Comparison of ENCODE assay signal across 29 cellular contexts in genomic region chr3:184949570-184949969, GRCh38.
"Had no signal": no experiment of that assay in that cellular context is flagged by ENCODE, and none has a peak within 500 bp of the region (broad histone marks: within the 10 kb centered on the region; RNA-seq: fewer than 3 reads in every experiment).

No MANE protein-coding gene starts in this region.

- H3K4me3 ChIP-seq: ascending aorta, breast epithelium, cardiac muscle cell, colonic mucosa, esophagus muscularis mucosa, gastrocnemius medialis, heart left ventricle had no signal

- H3K27me3 ChIP-seq: ascending aorta, breast epithelium, cardiac muscle cell, colonic mucosa, esophagus muscularis mucosa, foreskin keratinocyte, gastrocnemius medialis, heart left ventricle had no signal

- H3K27ac Mint-ChIP-seq: activated CD4-positive, alpha-beta memory T cell treated with anti-CD3 and anti-CD28 coated beads, Interleukin-2, amount 10 ng/mL, durations not matched to agents 7 days and 5 days; activated CD4-positive, alpha-beta T cell treated with anti-CD3 and anti-CD28 coated beads, Interleukin-2, amount 10 ng/mL, durations not matched to agents 7 days and 5 days; activated naive CD4-positive, alpha-beta T cell treated with anti-CD3 and anti-CD28 coated beads, Interleukin-2, amount 10 ng/mL, durations not matched to agents 7 days and 5 days; activated naive CD4-positive, alpha-beta T cell treated with anti-CD3 and anti-CD28 coated beads, Interleukin-2, amount 50 U/mL, for 72 hours; activated naive CD8-positive, alpha-beta T cell treated with anti-CD3 and anti-CD28 coated beads, Interleukin-2, amount 10 ng/mL, durations not matched to agents 7 days and 5 days; activated T-cell treated with anti-CD3 and anti-CD28 coated beads, Interleukin-2, amount 50 U/mL, for 24 hours; activated T-cell treated with anti-CD3 and anti-CD28 coated beads, Interleukin-2, amount 50 U/mL, for 72 hours had no signal

- ATAC-seq: activated naive CD4-positive, alpha-beta T cell treated with anti-CD3 and anti-CD28 coated beads, Interleukin-2, amount 50 U/mL, for 72 hours; activated T-cell treated with anti-CD3 and anti-CD28 coated beads, Interleukin-2, amount 50 U/mL, for 72 hours; foreskin keratinocyte; gastrocnemius medialis; heart left ventricle had no signal

- H3K27me3 Mint-ChIP-seq: activated CD4-positive, alpha-beta memory T cell treated with anti-CD3 and anti-CD28 coated beads, Interleukin-2, amount 10 ng/mL, durations not matched to agents 7 days and 5 days; activated CD4-positive, alpha-beta T cell treated with anti-CD3 and anti-CD28 coated beads, Interleukin-2, amount 10 ng/mL, durations not matched to agents 7 days and 5 days; activated naive CD4-positive, alpha-beta T cell treated with anti-CD3 and anti-CD28 coated beads, Interleukin-2, amount 10 ng/mL, durations not matched to agents 7 days and 5 days; activated naive CD8-positive, alpha-beta T cell treated with anti-CD3 and anti-CD28 coated beads, Interleukin-2, amount 10 ng/mL, durations not matched to agents 7 days and 5 days; activated T-cell treated with anti-CD3 and anti-CD28 coated beads, Interleukin-2, amount 50 U/mL, for 24 hours; brain had no signal

- H3K4me1 Mint-ChIP-seq: activated naive CD4-positive, alpha-beta T cell treated with anti-CD3 and anti-CD28 coated beads, Interleukin-2, amount 10 ng/mL, durations not matched to agents 7 days and 5 days; brain had no signal

- H3K27ac ChIP-seq: ascending aorta, breast epithelium, cardiac muscle cell, colonic mucosa, esophagus muscularis mucosa, foreskin keratinocyte, gastrocnemius medialis, heart left ventricle had no signal

- H3K36me3 ChIP-seq: breast epithelium, cardiac muscle cell, colonic mucosa had no signal

- H3K9me3 ChIP-seq: ascending aorta, breast epithelium, colonic mucosa, esophagus muscularis mucosa, gastrocnemius medialis, heart left ventricle had no signal

- H3K4me3 Mint-ChIP-seq: activated CD4-positive, alpha-beta memory T cell treated with anti-CD3 and anti-CD28 coated beads, Interleukin-2, amount 10 ng/mL, durations not matched to agents 7 days and 5 days; activated CD4-positive, alpha-beta T cell treated with anti-CD3 and anti-CD28 coated beads, Interleukin-2, amount 10 ng/mL, durations not matched to agents 7 days and 5 days; activated naive CD4-positive, alpha-beta T cell treated with anti-CD3 and anti-CD28 coated beads, Interleukin-2, amount 10 ng/mL, durations not matched to agents 7 days and 5 days; activated naive CD8-positive, alpha-beta T cell treated with anti-CD3 and anti-CD28 coated beads, Interleukin-2, amount 10 ng/mL, durations not matched to agents 7 days and 5 days; activated T-cell treated with anti-CD3 and anti-CD28 coated beads, Interleukin-2, amount 50 U/mL, for 24 hours; activated T-cell treated with anti-CD3 and anti-CD28 coated beads, Interleukin-2, amount 50 U/mL, for 72 hours; brain had no signal

- H3K9me3 Mint-ChIP-seq: activated CD4-positive, alpha-beta memory T cell treated with anti-CD3 and anti-CD28 coated beads, Interleukin-2, amount 10 ng/mL, durations not matched to agents 7 days and 5 days; activated CD4-positive, alpha-beta T cell treated with anti-CD3 and anti-CD28 coated beads, Interleukin-2, amount 10 ng/mL, durations not matched to agents 7 days and 5 days; activated naive CD4-positive, alpha-beta T cell treated with anti-CD3 and anti-CD28 coated beads, Interleukin-2, amount 10 ng/mL, durations not matched to agents 7 days and 5 days; activated naive CD4-positive, alpha-beta T cell treated with anti-CD3 and anti-CD28 coated beads, Interleukin-2, amount 50 U/mL, for 72 hours; activated naive CD8-positive, alpha-beta T cell treated with anti-CD3 and anti-CD28 coated beads, Interleukin-2, amount 10 ng/mL, durations not matched to agents 7 days and 5 days; activated T-cell treated with anti-CD3 and anti-CD28 coated beads, Interleukin-2, amount 50 U/mL, for 24 hours; activated T-cell treated with anti-CD3 and anti-CD28 coated beads, Interleukin-2, amount 50 U/mL, for 72 hours; brain had no signal

- DNase-seq: activated CD4-positive, alpha-beta memory T cell treated with anti-CD3 and anti-CD28 coated beads, Interleukin-2, amount 10 ng/mL, durations not matched to agents 7 days and 5 days; activated CD4-positive, alpha-beta T cell treated with anti-CD3 and anti-CD28 coated beads for 1 hour; activated CD4-positive, alpha-beta T cell treated with anti-CD3 and anti-CD28 coated beads for 4 hours; activated CD4-positive, alpha-beta T cell treated with anti-CD3 and anti-CD28 coated beads, Interleukin-2, amount 10 ng/mL, durations not matched to agents 7 days and 5 days; activated CD4-positive, alpha-beta T cell treated with anti-CD3 and anti-CD28 coated beads, Interleukin-2, amount 50 U/mL, for 4 hours; activated CD8-positive, alpha-beta memory T cell treated with anti-CD3 and anti-CD28 coated beads, Interleukin-2, amount 50 U/mL, for 48 hours; activated gamma-delta T cell; activated naive CD4-positive, alpha-beta T cell; activated naive CD4-positive, alpha-beta T cell treated with anti-CD3 and anti-CD28 coated beads, Interleukin-2, amount 10 ng/mL, durations not matched to agents 7 days and 5 days; activated naive CD8-positive, alpha-beta T cell treated with anti-CD3 and anti-CD28 coated beads, Interleukin-2, amount 10 ng/mL, durations not matched to agents 7 days and 5 days; activated T-cell treated with anti-CD3 and anti-CD28 coated beads for 4 hours; activated T-cell treated with anti-CD3 and anti-CD28 coated beads, Interleukin-2, amount 50 U/mL, for 24 hours; activated T-cell treated with anti-CD3 and anti-CD28 coated beads, Interleukin-2, amount 50 U/mL, for 72 hours; central memory CD4-positive, alpha-beta T cell; cerebellar nuclear complex; colonic mucosa; effector memory CD4-positive, alpha-beta T cell; erythroblast; foreskin keratinocyte; gastrocnemius medialis; glutamatergic neuron; heart left ventricle; T-helper 2 cell had no signal

- H3K4me1 ChIP-seq: ascending aorta, breast epithelium, colonic mucosa, foreskin keratinocyte, gastrocnemius medialis had no signal
